ENCODE assay signal across 17 cellular contexts in genomic region chr3:46334911-46335478, GRCh38. TPM values are rescaled to one million over a fixed set of nuclear protein-coding genes. Genes with fewer than 3 reads are reported as not detected.
DNase-seq lines count a peak whose midpoint lies in the region; FAIRE-seq and TF ChIP-seq lines count a peak whose summit lies in the region.
"Had no signal": no experiment of that assay in that cellular context is flagged by ENCODE, and none has a peak within 500 bp of the region (broad histone marks: within the 10 kb centered on the region; RNA-seq: fewer than 3 reads in every experiment).

No MANE protein-coding gene starts in this region.

- H3K36me3 ChIP-seq in astrocyte (ENCODE audit: insufficient read depth, low read length): no peaks in the 10 kb centered on the region

- peaks cover 2% of the 10 kb centered on the region for H3K27me3 ChIP-seq in astrocyte (ENCODE audit: insufficient read depth, low read length)

- H3K27ac Mint-ChIP-seq in HFFc6 (peak overlapping the region; percentile 27; the same call in 1 of the 2 replicates), astrocyte (ENCODE audit: unreplicated experiment) (no peak overlapping the region)
- H3K27ac Mint-ChIP-seq: activated naive CD4-positive, alpha-beta T cell treated with anti-CD3 and anti-CD28 coated beads, Interleukin-2, amount 10 ng/mL, durations not matched to agents 7 days and 5 days; CD14-positive monocyte had no signal

- H3K27me3 Mint-ChIP-seq in HFFc6 (ENCODE audit: insufficient read depth) (peaks cover 20% of the 10 kb centered on the region), astrocyte (ENCODE audit: low read depth, unreplicated experiment) (peaks cover 18% of the 10 kb centered on the region)

- H3K4me3 ChIP-seq in AG10803 (ENCODE audit: low read length): no peak overlapping the region
- no peak overlapping the region for H3K4me3 ChIP-seq in astrocyte (ENCODE audit: insufficient read depth, low read depth, low read length)

- H3K36me3 Mint-ChIP-seq in HFFc6 (ENCODE audit: low read depth) (no peaks in the 10 kb centered on the region; the same call in 1 of the 2 replicates), astrocyte (ENCODE audit: low read depth, unreplicated experiment) (no peaks in the 10 kb centered on the region)

- H3K4me3 Mint-ChIP-seq in HFFc6 (no peak overlapping the region), astrocyte (ENCODE audit: unreplicated experiment) (no peak overlapping the region)
- H3K4me3 Mint-ChIP-seq: activated naive CD4-positive, alpha-beta T cell treated with anti-CD3 and anti-CD28 coated beads, Interleukin-2, amount 10 ng/mL, durations not matched to agents 7 days and 5 days; CD14-positive monocyte had no signal

- FAIRE-seq in astrocyte (lab: Jason Lieb, UNC): peak; percentile 13
- FAIRE-seq: G401.6 had no signal

- H3K9me3 ChIP-seq in astrocyte (ENCODE audit: insufficient read depth, low read depth, low read length): peaks cover 10% of the 10 kb centered on the region
- H3K9me3 ChIP-seq: SK-N-SH had no signal

- DNase-seq in AG10803 (ENCODE audit: low read depth) (peak; percentile 37), HFFc6 (peak; percentile 87), astrocyte (ENCODE audit: low read depth) (peak; percentile 76), kidney glomerular epithelial cell (lab: John Stamatoyannopoulos, UW) (peak; percentile 40), NCI-H526 (lab: John Stamatoyannopoulos, UW) (no peak), NOMO-1 (lab: John Stamatoyannopoulos, UW; ENCODE audit: unreplicated experiment in 2 of 2) (no peak), activated gamma-delta T cell treated with Interleukin-2 at 50 U/mL for 16 hours (no peak)
- DNase-seq in stimulated activated CD4-positive, alpha-beta T cell treated with anti-CD3 and anti-CD28 coated beads, Interleukin-4, amount 100 ng/mL, for 24 hours: no peak
- DNase-seq: activated naive CD4-positive, alpha-beta T cell treated with anti-CD3 and anti-CD28 coated beads, Interleukin-2, amount 10 ng/mL, durations not matched to agents 7 days and 5 days; NCI-H1417; NCI-H69; SK-N-SH; stimulated activated CD4-positive, alpha-beta T cell treated with anti-CD3 and anti-CD28 coated beads, Interleukin-1b, Interleukin-23, amount 100 ng/mL, for 48 hours; stimulated activated naive CD4-positive, alpha-beta T cell had no signal

- H3K4me1 Mint-ChIP-seq in HFFc6 (ENCODE audit: low read depth) (peaks cover 13% of the 10 kb centered on the region), astrocyte (ENCODE audit: low read depth, unreplicated experiment) (peaks cover 11% of the 10 kb centered on the region)

- no peaks in the 10 kb centered on the region for H4K20me1 ChIP-seq in astrocyte (ENCODE audit: insufficient read depth, low read length)

- H3K4me1 ChIP-seq in astrocyte (ENCODE audit: insufficient read depth, low read length): no peaks in the 10 kb centered on the region

- H3K9ac ChIP-seq in astrocyte (ENCODE audit: low read length): no peak overlapping the region
- H3K9ac ChIP-seq: SK-N-SH had no signal

- no peak overlapping the region for H2AFZ ChIP-seq in astrocyte (ENCODE audit: low read depth, low read length)

- no peak overlapping the region for H3K4me2 ChIP-seq in astrocyte (ENCODE audit: low read length)
- H3K4me2 ChIP-seq: SK-N-SH had no signal

- H3K9me3 Mint-ChIP-seq in HFFc6 (no peaks in the 10 kb centered on the region; the same call in none of the 2 replicates), astrocyte (ENCODE audit: unreplicated experiment) (peaks cover 23% of the 10 kb centered on the region)

- no peaks in the 10 kb centered on the region for H3K79me2 ChIP-seq in astrocyte (ENCODE audit: insufficient read depth, low read length)

- TF ChIP-seq CTCF in AG10803 (conservative IDR thresholded peaks at IDR 0.05; ENCODE audit: low read length) (no peak), HFFc6 (IDR thresholded peaks at IDR 0.05) (no peak), astrocyte (IDR thresholded peaks at IDR 0.05; ENCODE audit: insufficient read depth, low read depth, low read length) (no peak)

- no peak overlapping the region for H3K27ac ChIP-seq in astrocyte (ENCODE audit: low read depth, low read length)

RNA-seq across cellular contexts. Expression of gene CCR2, which starts 18.9 kb away (rescaled TPM):
- total RNA-seq in HFFc6 (2021; fragmentation: NEBNext Ultra II Directional; extraction: Animal tissue kit (Norgen Biotek cat#: 25700)): not detected
- total RNA-seq in astrocyte: not detected in 2 replicates
- total RNA-seq: osteocyte had no signal

RNA-seq across cellular contexts. Expression of gene CCR5, which starts 35.8 kb away (rescaled TPM):
- total RNA-seq in HFFc6 (2021; fragmentation: NEBNext Ultra II Directional; extraction: Animal tissue kit (Norgen Biotek cat#: 25700)): not detected
- not detected in 2 replicates for total RNA-seq in astrocyte
- total RNA-seq: osteocyte had no signal

Comparison
In these comparisons a context has a peak if more than half of its experiments do, and no peak if none do; other contexts are left out.
1. DNase-seq: peak in AG10803 (single experiment), HFFc6 (single experiment), astrocyte (single experiment) and kidney glomerular epithelial cell (single experiment); none in NCI-H526 (0 of 2), NOMO-1 (0 of 2), stimulated activated CD4-positive, alpha-beta T cell treated with anti-CD3 and anti-CD28 coated beads, Interleukin-4, amount 100 ng/mL, for 24 hours (single experiment) and activated gamma-delta T cell treated with Interleukin-2 at 50 U/mL for 16 hours (single experiment).